19 cellular contexts compared by ENCODE assay signal in genomic region chr13:111286162-111286561, GRCh38. TPM values are rescaled to one million over a fixed set of nuclear protein-coding genes. Genes with fewer than 3 reads are reported as not detected.
"Had no signal": no experiment of that assay in that cellular context is flagged by ENCODE, and none has a peak within 500 bp of the region (broad histone marks: within the 10 kb centered on the region; RNA-seq: fewer than 3 reads in every experiment).

No MANE protein-coding gene starts in this region.

- H3K27me3 ChIP-seq: spleen, transverse colon had no signal

- H3K27ac ChIP-seq: epithelial cell of prostate, transverse colon had no signal

- H3K4me3 ChIP-seq: spleen, transverse colon had no signal

- H3K9me3 ChIP-seq: spleen, transverse colon had no signal

- FAIRE-seq: astrocyte had no signal

- DNase-seq: activated CD4-positive, alpha-beta memory T cell treated with anti-CD3 and anti-CD28 coated beads for 36 hours; activated CD4-positive, alpha-beta T cell treated with anti-CD3 and anti-CD28 coated beads for 1 hour; activated gamma-delta T cell; activated naive CD8-positive, alpha-beta T cell treated with anti-CD3 and anti-CD28 coated beads for 36 hours; activated T-cell treated with anti-CD3 and anti-CD28 coated beads, Interleukin-2, amount 50 U/mL, for 4 hours; cortex of kidney; effector memory CD4-positive, alpha-beta T cell; hypothalamus; left cardiac atrium; naive thymus-derived CD8-positive, alpha-beta T cell; occipital lobe; right cardiac atrium; spleen; stimulated activated CD4-positive, alpha-beta T cell treated with anti-CD3 and anti-CD28 coated beads, Interleukin-1b, Interleukin-23, amount 100 ng/mL, for 48 hours; transverse colon had no signal

RNA-seq across cellular contexts. Expression of gene TEX29, which starts 34.3 kb away (rescaled TPM):
- total RNA-seq: glomerular endothelial cell, occipital lobe, subcutaneous adipose tissue, transverse colon had no signal
- polyA plus RNA-seq: naive thymus-derived CD8-positive, alpha-beta T cell had no signal
